ENCODE assay signal across 15 cellular contexts in genomic region chr17:77153487-77153886, GRCh38. TPM values are rescaled to one million over a fixed set of nuclear protein-coding genes. Genes with fewer than 3 reads are reported as not detected.
A peak's percentile ranks its signal among the peaks of the same experiment; 100 is the strongest.
DNase-seq lines count a peak whose midpoint lies in the region; ATAC-seq and TF ChIP-seq lines count a peak whose summit lies in the region.
"Had no signal": no experiment of that assay in that cellular context is flagged by ENCODE, and none has a peak within 500 bp of the region (broad histone marks: within the 10 kb centered on the region; RNA-seq: fewer than 3 reads in every experiment).

No MANE protein-coding gene starts in this region.

- H3K27ac Mint-ChIP-seq in natural killer cell (peak overlapping the region; percentile 16 to 21), brain (peak overlapping the region in 4 of 5 experiments; percentile 73 to 88 (median 86)), glutamatergic neuron (ENCODE audit: unreplicated experiment) (no peak overlapping the region)
- peak overlapping the region in 1 of 2 donors; percentile 52 for H3K27ac Mint-ChIP-seq in natural killer cell treated with Interleukin-12 subunit alpha and Interleukin-12 subunit beta and Interleukin-15 and Interleukin-18, amount 100 ng/mL, for 72 hours
- H3K27ac Mint-ChIP-seq: activated CD4-positive, alpha-beta T cell treated with anti-CD3 and anti-CD28 coated beads, Interleukin-2, amount 10 ng/mL, durations not matched to agents 24 days and 14 days had no signal

- no peaks in the 10 kb centered on the region for H3K27me3 Mint-ChIP-seq in natural killer cell (ENCODE audit: low read depth in 2 of 2)
- no peaks in the 10 kb centered on the region for H3K27me3 Mint-ChIP-seq in natural killer cell treated with Interleukin-12 subunit alpha and Interleukin-12 subunit beta and Interleukin-15 and Interleukin-18, amount 100 ng/mL, for 72 hours
- H3K27me3 Mint-ChIP-seq in brain = no peaks in the 10 kb centered on the region
- H3K27me3 Mint-ChIP-seq in glutamatergic neuron (ENCODE audit: unreplicated experiment) = no peaks in the 10 kb centered on the region
- H3K27me3 Mint-ChIP-seq: activated CD4-positive, alpha-beta T cell treated with anti-CD3 and anti-CD28 coated beads, Interleukin-2, amount 10 ng/mL, durations not matched to agents 24 days and 14 days had no signal

- TF ChIP-seq CTCF in natural killer cell (IDR thresholded peaks at IDR 0.05) (no peak), brain (conservative IDR thresholded peaks at IDR 0.05) (no peak), glutamatergic neuron (IDR thresholded peaks at IDR 0.05; ENCODE audit: partially characterized antibody, unreplicated experiment) (no peak)

- H3K36me3 Mint-ChIP-seq in natural killer cell (no peaks in the 10 kb centered on the region), brain (peaks cover 38% of the 10 kb centered on the region), glutamatergic neuron (ENCODE audit: unreplicated experiment) (peaks cover 5% of the 10 kb centered on the region)
- peaks cover 25% of the 10 kb centered on the region for H3K36me3 Mint-ChIP-seq in natural killer cell treated with Interleukin-12 subunit alpha and Interleukin-12 subunit beta and Interleukin-15 and Interleukin-18, amount 100 ng/mL, for 72 hours

- intact Hi-C loops in natural killer cell (cut with micrococcal nuclease) = no loop called here

- ATAC-seq in natural killer cell = no peak
- ATAC-seq in natural killer cell treated with Interleukin-12 subunit alpha and Interleukin-12 subunit beta and Interleukin-15 and Interleukin-18, amount 100 ng/mL, for 72 hours = no peak

- DNase-seq in natural killer cell (no peak), myocyte (ENCODE audit: low read depth) (peak; percentile 90), foreskin melanocyte (no peak), cerebellum (ENCODE audit: low spot score) (no peak), glutamatergic neuron (no peak), SK-N-DZ (ENCODE audit: low spot score) (no peak)
- DNase-seq in natural killer cell treated with Interleukin-12 subunit alpha and Interleukin-12 subunit beta and Interleukin-15 and Interleukin-18, amount 100 ng/mL, for 72 hours (ENCODE audit: low spot score) = no peak
- DNase-seq: activated CD4-positive, alpha-beta T cell treated with anti-CD3 and anti-CD28 coated beads, Interleukin-2, amount 10 ng/mL, durations not matched to agents 24 days and 14 days; activated gamma-delta T cell; DND-41; H9; kidney glomerular epithelial cell; NCI-H1048; T-helper 1 cell had no signal

- peaks cover 38 to 63% of the 10 kb centered on the region in 2 donors for H3K4me1 Mint-ChIP-seq in natural killer cell
- peaks cover 57 to 58% of the 10 kb centered on the region in 2 donors for H3K4me1 Mint-ChIP-seq in natural killer cell treated with Interleukin-12 subunit alpha and Interleukin-12 subunit beta and Interleukin-15 and Interleukin-18, amount 100 ng/mL, for 72 hours (ENCODE audit: low read depth in 2 of 2)
- peaks cover 91% of the 10 kb centered on the region for H3K4me1 Mint-ChIP-seq in brain
- H3K4me1 Mint-ChIP-seq in glutamatergic neuron (ENCODE audit: low read depth, unreplicated experiment) = peaks cover 25% of the 10 kb centered on the region

- H3K9me3 Mint-ChIP-seq in natural killer cell (no peaks in the 10 kb centered on the region), brain (peaks cover 0 to 3% (median 0%) of the 10 kb centered on the region in 5 experiments), glutamatergic neuron (ENCODE audit: unreplicated experiment) (peaks cover 4% of the 10 kb centered on the region)
- no peaks in the 10 kb centered on the region for H3K9me3 Mint-ChIP-seq in natural killer cell treated with Interleukin-12 subunit alpha and Interleukin-12 subunit beta and Interleukin-15 and Interleukin-18, amount 100 ng/mL, for 72 hours
- H3K9me3 Mint-ChIP-seq: H9 had no signal

- H3K4me3 Mint-ChIP-seq in natural killer cell = no peak overlapping the region
- no peak overlapping the region for H3K4me3 Mint-ChIP-seq in natural killer cell treated with Interleukin-12 subunit alpha and Interleukin-12 subunit beta and Interleukin-15 and Interleukin-18, amount 100 ng/mL, for 72 hours
- peak overlapping the region in 2 of 5 experiments; percentile 23 to 50 for H3K4me3 Mint-ChIP-seq in brain
- H3K4me3 Mint-ChIP-seq in glutamatergic neuron (ENCODE audit: unreplicated experiment) = no peak overlapping the region
- H3K4me3 Mint-ChIP-seq: activated CD4-positive, alpha-beta T cell treated with anti-CD3 and anti-CD28 coated beads, Interleukin-2, amount 10 ng/mL, durations not matched to agents 24 days and 14 days; H9 had no signal

RNA-seq across cellular contexts. Expression of gene SEC14L1, which starts 12.7 kb away (rescaled TPM):
- total RNA-seq in natural killer cell = 100 to 1,000 TPM; 129 to 160 (median 129) TPM
- 100 to 1,000 TPM in 1 of 2 donors, 10 to 100 TPM in 1; 91.6 to 117 TPM for total RNA-seq in natural killer cell treated with Interleukin-12 subunit alpha and Interleukin-12 subunit beta and Interleukin-15 and Interleukin-18, amount 100 ng/mL, for 72 hours
- 129 TPM for polyA plus RNA-seq in brain (ENCODE audit: insufficient read depth, low read depth, low replicate concordance)
- total RNA-seq in myocyte = 56.2 and 71.1 TPM in 2 replicates
- polyA plus RNA-seq in myocyte (2012) = 57.1 TPM
- total RNA-seq in cerebellum = 73.1 TPM
- total RNA-seq in glutamatergic neuron (ENCODE audit: unreplicated experiment) = 104 TPM
- polyA plus RNA-seq in SK-N-DZ (2014; cell fraction: cytosol; rRNA removed) = 17.1 and 19.5 TPM in 2 replicates
- polyA plus RNA-seq in SK-N-DZ (2014; cell fraction: nucleus; rRNA removed) = 11.7 and 21.8 TPM in 2 replicates
